8 cellular contexts compared by ENCODE assay signal in genomic region chr1:77779529-77780281, GRCh38. TPM values are rescaled to one million over a fixed set of nuclear protein-coding genes. Genes with fewer than 3 reads are reported as not detected.
DNase-seq lines count a peak whose midpoint lies in the region; ATAC-seq and TF ChIP-seq lines count a peak whose summit lies in the region.

Gene MIGA1 (plus strand): TSS chr1:77779649. CDS start chr1:77783253, 3,604 bp downstream.

- H4K20me1 ChIP-seq in GM23338 (replicated peaks; ENCODE audit: insufficient read depth) (no peaks in the 10 kb centered on the region), fibroblast of lung (ENCODE audit: control insufficient read depth, extremely low read depth, insufficient read depth, low read length) (no peaks in the 10 kb centered on the region)

- no peaks in the 10 kb centered on the region for H3K4me1 ChIP-seq in GM23338 (ENCODE audit: insufficient read depth)
- no peaks in the 10 kb centered on the region for H3K4me1 ChIP-seq in fibroblast of lung (ENCODE audit: control insufficient read depth, extremely low read depth, insufficient read depth, low read length)
- H3K4me1 ChIP-seq in naive thymus-derived CD4-positive, alpha-beta T cell (ENCODE audit: control insufficient read depth in 2 of 2, insufficient read depth in 2 of 2, low read length in 2 of 2) = peaks cover 11 to 15% of the 10 kb centered on the region in 2 donors

- H3K9ac ChIP-seq in fibroblast of lung (ENCODE audit: insufficient read depth, low read length) = peak within 1 kb of the TSS; percentile 76

- H3K9me2 ChIP-seq in GM23338 (ENCODE audit: insufficient read depth) = no peaks in the 10 kb centered on the region

- DNase-seq in Daoy (ENCODE audit: low read depth) (peak; percentile 94), GM23338 (ENCODE audit: low spot score) (peak; percentile 96), Kasumi-1 (lab: John Stamatoyannopoulos, UW) (peak; percentile 91 to 94), RKO (ENCODE audit: low spot score) (peak; percentile 92), fibroblast of lung (ENCODE audit: low read depth in 2 of 2) (peak; percentile 84 to 93)
- DNase-seq in activated T-helper 1 cell treated with anti-CD3 and anti-CD28 coated beads, Interleukin-12 subunit alpha, Interleukin-12 subunit beta, Interleukin-2, Interleukin-4 antibody, amounts not matched to agents 30 ng/mL and 10 ng/mL and 1 ng/mL, durations not matched to agents 14 hours and 24 hours and 36 hours (ENCODE audit: low spot score) = peak; percentile 77
- DNase-seq in naive thymus-derived CD4-positive, alpha-beta T cell = peak; percentile 61 to 92 (median 86)

- H3K4me2 ChIP-seq in GM23338 (peak within 1 kb of the TSS; percentile 79), fibroblast of lung (ENCODE audit: extremely low read depth, insufficient read depth, low read length) (peak within 1 kb of the TSS; percentile 93)

- H3K9me3 Mint-ChIP-seq in GM23338 = peaks cover 3% of the 10 kb centered on the region
- no peaks in the 10 kb centered on the region for H3K9me3 Mint-ChIP-seq in activated T-helper 1 cell treated with anti-CD3 and anti-CD28 coated beads, Interleukin-12 subunit alpha, Interleukin-12 subunit beta, Interleukin-2, Interleukin-4 antibody, amounts not matched to agents 30 ng/mL and 10 ng/mL and 1 ng/mL, durations not matched to agents 14 hours and 24 hours and 36 hours
- H3K9me3 Mint-ChIP-seq in naive thymus-derived CD4-positive, alpha-beta T cell = peaks cover 0 to 3% (median 0%) of the 10 kb centered on the region in 11 donors
- no peaks in the 10 kb centered on the region for H3K9me3 Mint-ChIP-seq in stimulated activated memory B cell treated with anti-CD40 and anti-IgM and Interleukin-4, amounts not matched to agents 10 μg/mL and 1 μg/mL and 100 μg/mL, for 72 hours

- H3K27ac ChIP-seq in GM23338 (ENCODE audit: low read depth) (no peak within 1 kb of the TSS), fibroblast of lung (ENCODE audit: insufficient read depth, low read length) (peak within 1 kb of the TSS; percentile 68)
- peak within 1 kb of the TSS; percentile 87 for H3K27ac ChIP-seq in naive thymus-derived CD4-positive, alpha-beta T cell (ENCODE audit: low read depth, low read length)

- H3K79me2 ChIP-seq in GM23338 (replicated peaks; ENCODE audit: insufficient read depth) = peaks cover 23% of the 10 kb centered on the region
- H3K79me2 ChIP-seq in fibroblast of lung (ENCODE audit: control insufficient read depth, insufficient read depth, low read length) = peaks cover 34% of the 10 kb centered on the region

- POLR2A ChIA-PET in naive thymus-derived CD4-positive, alpha-beta T cell (lab: Charles Lee) = interaction anchor here (0.7 to 1.8 kb wide), 6 partner anchors 20 to 225 kb away, joined by 3 to 22 read pairs (median 4); partner anchors contain the start of genes DNAJB4, FUBP1, USP33 and ZZZ3

- intact Hi-C loops in activated T-helper 1 cell treated with anti-CD3 and anti-CD28 coated beads, Interleukin-12 subunit alpha, Interleukin-12 subunit beta, Interleukin-2, Interleukin-4 antibody, amounts not matched to agents 30 ng/mL and 10 ng/mL and 1 ng/mL, durations not matched to agents 14 hours and 24 hours and 36 hours (cut with micrococcal nuclease) = loop anchor here (1.0 to 2.0 kb wide), 6 partner anchors 20 to 1993 kb away; partner anchors contain the start of genes DNAJB4, FUBP1, PIGK and RABGGTB
- intact Hi-C loops in naive thymus-derived CD4-positive, alpha-beta T cell (cut with micrococcal nuclease) = loop anchor here (1.0 to 5.0 kb wide), 9 partner anchors 20 to 1993 kb away; partner anchors contain the start of genes FUBP1 (in 2 of the 2), RABGGTB (in 2 of the 2), USP33 (in 2 of the 2) and ZZZ3 (in 2 of the 2)

- H3K36me3 ChIP-seq in GM23338 (ENCODE audit: insufficient read depth) = peaks cover 6% of the 10 kb centered on the region; the same call in 1 of the 2 replicates
- H3K36me3 ChIP-seq in fibroblast of lung (ENCODE audit: control insufficient read depth, insufficient read depth, low read length) = peaks cover 8% of the 10 kb centered on the region
- peaks cover 0 to 11% (median 0%) of the 10 kb centered on the region in 3 experiments for H3K36me3 ChIP-seq in naive thymus-derived CD4-positive, alpha-beta T cell (ENCODE audit: control insufficient read depth in 2 of 3, insufficient read depth in 3 of 3, low read length in 3 of 3)

- H3K4me3 ChIP-seq in GM23338 (peak within 1 kb of the TSS; percentile 86), fibroblast of lung (replicated peaks in 1 of 4; ENCODE audit: control extremely low read depth in 1 of 4, insufficient read depth in 1 of 4, low read depth in 3 of 4, low read length in 4 of 4) (peak within 1 kb of the TSS; percentile 87 to 95 (median 90))
- H3K4me3 ChIP-seq in naive thymus-derived CD4-positive, alpha-beta T cell (ENCODE audit: low read length) = peak within 1 kb of the TSS; percentile 68

- H3K4me3 Mint-ChIP-seq in GM23338 = peak within 1 kb of the TSS; percentile 89
- H3K4me3 Mint-ChIP-seq in activated T-helper 1 cell treated with anti-CD3 and anti-CD28 coated beads, Interleukin-12 subunit alpha, Interleukin-12 subunit beta, Interleukin-2, Interleukin-4 antibody, amounts not matched to agents 30 ng/mL and 10 ng/mL and 1 ng/mL, durations not matched to agents 14 hours and 24 hours and 36 hours = peak within 1 kb of the TSS; percentile 98
- H3K4me3 Mint-ChIP-seq in naive thymus-derived CD4-positive, alpha-beta T cell = peak within 1 kb of the TSS; percentile 90 to 98 (median 94)
- peak within 1 kb of the TSS; percentile 93 for H3K4me3 Mint-ChIP-seq in stimulated activated memory B cell treated with anti-CD40 and anti-IgM and Interleukin-4, amounts not matched to agents 10 μg/mL and 1 μg/mL and 100 μg/mL, for 72 hours

- ATAC-seq in GM23338 = peak; percentile 99
- peak; percentile 99 for ATAC-seq in naive thymus-derived CD4-positive, alpha-beta T cell
- peak; percentile 97 for ATAC-seq in stimulated activated memory B cell treated with anti-CD40 and anti-IgM and Interleukin-4, amounts not matched to agents 10 μg/mL and 1 μg/mL and 100 μg/mL, for 72 hours

- peaks cover 3% of the 10 kb centered on the region for H3K27me3 Mint-ChIP-seq in GM23338 (ENCODE audit: insufficient read depth, low read depth, poor library complexity)
- peaks cover 4% of the 10 kb centered on the region for H3K27me3 Mint-ChIP-seq in activated T-helper 1 cell treated with anti-CD3 and anti-CD28 coated beads, Interleukin-12 subunit alpha, Interleukin-12 subunit beta, Interleukin-2, Interleukin-4 antibody, amounts not matched to agents 30 ng/mL and 10 ng/mL and 1 ng/mL, durations not matched to agents 14 hours and 24 hours and 36 hours (ENCODE audit: insufficient read depth)
- H3K27me3 Mint-ChIP-seq in naive thymus-derived CD4-positive, alpha-beta T cell = peaks cover 0 to 3% (median 0%) of the 10 kb centered on the region in 5 donors
- H3K27me3 Mint-ChIP-seq in stimulated activated memory B cell treated with anti-CD40 and anti-IgM and Interleukin-4, amounts not matched to agents 10 μg/mL and 1 μg/mL and 100 μg/mL, for 72 hours = no peaks in the 10 kb centered on the region

- no peaks in the 10 kb centered on the region for H3K9me3 ChIP-seq in fibroblast of lung (ENCODE audit: control insufficient read depth, insufficient read depth, low read depth, low read length)
- no peaks in the 10 kb centered on the region for H3K9me3 ChIP-seq in naive thymus-derived CD4-positive, alpha-beta T cell (ENCODE audit: control insufficient read depth in 2 of 3, low read length in 3 of 3)

- H3K27me3 ChIP-seq in GM23338 (ENCODE audit: insufficient read depth) = no peaks in the 10 kb centered on the region
- no peaks in the 10 kb centered on the region for H3K27me3 ChIP-seq in fibroblast of lung (ENCODE audit: control insufficient read depth, insufficient read depth, low read length)
- H3K27me3 ChIP-seq in naive thymus-derived CD4-positive, alpha-beta T cell (ENCODE audit: control insufficient read depth in 2 of 2, insufficient read depth in 2 of 2, low read length in 2 of 2) = no peaks in the 10 kb centered on the region

- peak within 1 kb of the TSS; percentile 84 for H3K27ac Mint-ChIP-seq in GM23338
- peak within 1 kb of the TSS; percentile 87 for H3K27ac Mint-ChIP-seq in activated T-helper 1 cell treated with anti-CD3 and anti-CD28 coated beads, Interleukin-12 subunit alpha, Interleukin-12 subunit beta, Interleukin-2, Interleukin-4 antibody, amounts not matched to agents 30 ng/mL and 10 ng/mL and 1 ng/mL, durations not matched to agents 14 hours and 24 hours and 36 hours
- peak within 1 kb of the TSS; percentile 88 to 96 (median 93) for H3K27ac Mint-ChIP-seq in naive thymus-derived CD4-positive, alpha-beta T cell
- peak within 1 kb of the TSS; percentile 91 for H3K27ac Mint-ChIP-seq in stimulated activated memory B cell treated with anti-CD40 and anti-IgM and Interleukin-4, amounts not matched to agents 10 μg/mL and 1 μg/mL and 100 μg/mL, for 72 hours

- H3K4me1 Mint-ChIP-seq in GM23338 = peaks cover 6% of the 10 kb centered on the region; the same call in 2 of the 3 replicates
- peaks cover 39% of the 10 kb centered on the region for H3K4me1 Mint-ChIP-seq in activated T-helper 1 cell treated with anti-CD3 and anti-CD28 coated beads, Interleukin-12 subunit alpha, Interleukin-12 subunit beta, Interleukin-2, Interleukin-4 antibody, amounts not matched to agents 30 ng/mL and 10 ng/mL and 1 ng/mL, durations not matched to agents 14 hours and 24 hours and 36 hours (ENCODE audit: low read depth)
- peaks cover 21 to 54% (median 49%) of the 10 kb centered on the region in 7 donors for H3K4me1 Mint-ChIP-seq in naive thymus-derived CD4-positive, alpha-beta T cell
- H3K4me1 Mint-ChIP-seq in stimulated activated memory B cell treated with anti-CD40 and anti-IgM and Interleukin-4, amounts not matched to agents 10 μg/mL and 1 μg/mL and 100 μg/mL, for 72 hours = peaks cover 31% of the 10 kb centered on the region

- TF ChIP-seq CTCF in GM23338 (conservative IDR thresholded peaks at IDR 0.05; ENCODE audit: low read depth in 2 of 2) (no peak), fibroblast of lung (conservative IDR thresholded peaks at IDR 0.05 in 1 of 2, IDR thresholded peaks at IDR 0.05 in 1 of 2; ENCODE audit: low read depth in 1 of 2, low read length in 2 of 2) (no peak)

- CTCF ChIA-PET in naive thymus-derived CD4-positive, alpha-beta T cell (lab: Charles Lee) = no interaction called here

- H2AFZ ChIP-seq in GM23338 = peak within 1 kb of the TSS; percentile 96
- peak within 1 kb of the TSS; percentile 90 for H2AFZ ChIP-seq in fibroblast of lung (ENCODE audit: low read length)

- H3K36me3 Mint-ChIP-seq in GM23338 (ENCODE audit: low read depth) = peaks cover 14% of the 10 kb centered on the region
- H3K36me3 Mint-ChIP-seq in activated T-helper 1 cell treated with anti-CD3 and anti-CD28 coated beads, Interleukin-12 subunit alpha, Interleukin-12 subunit beta, Interleukin-2, Interleukin-4 antibody, amounts not matched to agents 30 ng/mL and 10 ng/mL and 1 ng/mL, durations not matched to agents 14 hours and 24 hours and 36 hours (ENCODE audit: low read depth) = peaks cover 16% of the 10 kb centered on the region
- peaks cover 6 to 13% (median 9%) of the 10 kb centered on the region in 5 donors for H3K36me3 Mint-ChIP-seq in naive thymus-derived CD4-positive, alpha-beta T cell
- peaks cover 6% of the 10 kb centered on the region for H3K36me3 Mint-ChIP-seq in stimulated activated memory B cell treated with anti-CD40 and anti-IgM and Interleukin-4, amounts not matched to agents 10 μg/mL and 1 μg/mL and 100 μg/mL, for 72 hours

- no peaks in the 10 kb centered on the region for H3F3A ChIP-seq in GM23338 (replicated peaks; ENCODE audit: low read depth)

RNA-seq across cellular contexts. Expression of gene MIGA1, which starts in this region (rescaled TPM):
- total RNA-seq in Daoy (2014; rRNA removed; shearing (Covaris generic)) = 25.7 and 26.6 TPM in 2 replicates
- total RNA-seq in GM23338 (2014; rRNA removed; shearing (Covaris generic)) = 7.5 TPM in 2 replicates
- 3.4 and 4.6 TPM in 2 replicates for polyA plus RNA-seq in GM23338 (2016; fragmentation: Nextera tagmentation; extraction: Ambion mirVana)
- total RNA-seq in activated T-helper 1 cell treated with anti-CD3 and anti-CD28 coated beads, Interleukin-12 subunit alpha, Interleukin-12 subunit beta, Interleukin-2, Interleukin-4 antibody, amounts not matched to agents 30 ng/mL and 10 ng/mL and 1 ng/mL, durations not matched to agents 14 hours and 24 hours and 36 hours = 8.0 and 8.6 TPM in 2 replicates
- total RNA-seq in fibroblast of lung = 10.5 and 14.0 TPM in 2 replicates
- polyA plus RNA-seq in fibroblast of lung = 7.6 and 10.3 TPM in 2 replicates
- polyA plus RNA-seq in fibroblast of lung (2012) = 6.3 and 8.7 TPM in 2 replicates
- 5.9 and 8.0 TPM in 2 replicates for polyA minus RNA-seq in fibroblast of lung (ENCODE audit: low replicate concordance)
- total RNA-seq in naive thymus-derived CD4-positive, alpha-beta T cell = 10 to 100 TPM; 12.1 to 23.5 (median 15.9) TPM
- polyA plus RNA-seq in naive thymus-derived CD4-positive, alpha-beta T cell = 10 to 100 TPM in 1 of 2 donors, 1 to 10 TPM in 1; 8.8 to 11.6 TPM
